1 cellular context compared by ENCODE assay signal in the genomic region with DNA sequence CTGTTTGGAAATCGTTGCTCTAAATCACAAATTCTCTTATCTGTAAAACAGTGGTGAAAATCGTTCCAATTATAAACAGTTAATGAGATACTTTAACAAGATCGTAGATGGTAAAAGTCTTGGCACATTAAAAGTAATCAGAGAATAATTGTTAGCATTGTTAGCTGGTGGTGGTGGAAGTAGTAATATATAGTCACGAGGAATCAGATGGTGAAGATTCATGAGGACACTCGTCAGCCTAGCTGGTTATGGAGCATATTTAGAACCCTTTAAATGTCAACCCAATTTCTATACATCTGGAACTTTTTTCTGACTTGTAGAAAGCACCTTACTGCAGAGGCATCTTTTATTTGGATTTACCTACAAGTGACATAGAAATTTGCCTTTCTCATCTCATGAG.
TF ChIP-seq lines count a peak whose summit lies in the region.

No MANE protein-coding gene starts in this region.

TF ChIP-seq in IMR-90, 13 proteins besides CTCF, POLR2A, EP300 and RAD21 (continued from another document):
- TF ChIP-seq USF2 (IDR thresholded peaks at IDR 0.05; ENCODE audit: low read depth, low read length), result no peak
- TF ChIP-seq MXI1 (IDR thresholded peaks at IDR 0.05; ENCODE audit: borderline replicate concordance, low read depth, low read length), result no peak
- TF ChIP-seq BHLHE40 (IDR thresholded peaks at IDR 0.05; ENCODE audit: low read depth, low read length), result no peak
- no peak for TF ChIP-seq RFX5 (IDR thresholded peaks at IDR 0.05; ENCODE audit: low read depth, low read length)
- TF ChIP-seq, protein P1, sequence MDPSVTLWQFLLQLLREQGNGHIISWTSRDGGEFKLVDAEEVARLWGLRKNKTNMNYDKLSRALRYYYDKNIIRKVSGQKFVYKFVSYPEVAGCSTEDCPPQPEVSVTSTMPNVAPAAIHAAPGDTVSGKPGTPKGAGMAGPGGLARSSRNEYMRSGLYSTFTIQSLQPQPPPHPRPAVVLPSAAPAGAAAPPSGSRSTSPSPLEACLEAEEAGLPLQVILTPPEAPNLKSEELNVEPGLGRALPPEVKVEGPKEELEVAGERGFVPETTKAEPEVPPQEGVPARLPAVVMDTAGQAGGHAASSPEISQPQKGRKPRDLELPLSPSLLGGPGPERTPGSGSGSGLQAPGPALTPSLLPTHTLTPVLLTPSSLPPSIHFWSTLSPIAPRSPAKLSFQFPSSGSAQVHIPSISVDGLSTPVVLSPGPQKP (IDR thresholded peaks at IDR 0.05; ENCODE audit: borderline replicate concordance, low read depth, low read length), result no peak
- no peak for TF ChIP-seq RCOR1 (IDR thresholded peaks at IDR 0.05; ENCODE audit: insufficient replicate concordance, low read length)
- TF ChIP-seq CHD1 (IDR thresholded peaks at IDR 0.05; ENCODE audit: low read depth, low read length), result no peak
- TF ChIP-seq NFE2L2 (IDR thresholded peaks at IDR 0.05; ENCODE audit: low read depth, low read length), result no peak
- no peak for TF ChIP-seq CEBPB (IDR thresholded peaks at IDR 0.05; ENCODE audit: low read depth, low read length)
- no peak for TF ChIP-seq MAZ (IDR thresholded peaks at IDR 0.05; ENCODE audit: borderline replicate concordance, low read depth, low read length)
- TF ChIP-seq SMC3 (IDR thresholded peaks at IDR 0.05; ENCODE audit: low read depth, low read length), result no peak
